8 cellular contexts compared by ENCODE assay signal in the genomic region with DNA sequence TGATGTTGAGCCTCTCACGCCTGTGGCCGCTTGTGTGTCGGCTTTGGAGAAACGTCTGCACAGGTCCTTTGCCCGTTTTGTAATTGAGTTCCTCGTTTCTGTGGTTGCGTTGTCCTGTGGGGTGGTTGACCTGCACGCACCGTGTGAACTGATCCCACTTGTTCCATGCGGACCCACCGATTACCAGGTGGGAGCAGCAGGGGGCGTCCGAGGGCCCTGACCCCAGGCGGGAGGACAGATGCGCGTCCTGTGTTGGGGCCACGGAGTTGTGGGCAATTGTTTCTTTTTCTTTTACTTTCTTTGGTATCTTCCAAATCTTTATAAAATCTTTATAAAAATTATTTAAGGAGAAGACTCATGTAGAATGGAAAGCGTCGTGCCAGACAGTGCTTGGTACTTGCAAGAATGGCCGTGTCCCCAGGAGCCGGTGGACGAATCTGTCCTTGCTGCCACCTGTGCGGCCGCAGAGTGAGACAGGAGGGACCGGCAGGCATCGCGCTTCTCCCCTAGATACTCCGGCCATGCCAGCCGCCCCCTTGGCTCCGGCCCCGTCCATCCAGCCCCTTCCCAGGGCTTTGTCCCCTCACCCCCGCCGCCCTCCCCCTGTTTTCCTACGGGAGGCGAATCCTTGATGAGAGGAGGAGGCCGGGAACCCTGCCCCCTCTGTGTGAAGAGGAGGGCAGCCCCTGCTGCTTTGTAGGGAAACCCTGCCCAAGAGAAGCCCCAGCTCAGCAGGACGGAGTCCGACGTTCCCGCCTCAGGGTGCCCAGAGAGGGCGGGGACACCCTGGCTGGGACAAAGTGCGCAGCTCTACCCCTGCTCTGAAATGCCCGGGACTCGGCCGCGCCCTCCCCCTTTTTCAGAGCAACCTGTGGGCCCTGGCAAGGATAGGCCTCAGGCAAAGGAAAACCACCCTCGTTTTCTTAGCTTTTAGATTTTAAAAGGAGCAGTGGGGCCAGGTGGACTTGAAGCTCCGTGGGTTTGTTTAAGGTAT. TPM values are rescaled to one million over a fixed set of nuclear protein-coding genes. Genes with fewer than 3 reads are reported as not detected.
DNase-seq lines count a peak whose midpoint lies in the region; ATAC-seq and FAIRE-seq lines count a peak whose summit lies in the region.

No MANE protein-coding gene starts in this region.

- H3K27me3 ChIP-seq in small intestine (ENCODE audit: control insufficient read depth in 2 of 2, insufficient read depth in 2 of 2, low read length in 2 of 2) = no peaks in the 10 kb centered on the region

- H3K4me3 ChIP-seq in small intestine (ENCODE audit: low read depth in 1 of 2, low read length in 2 of 2) = peak overlapping the region in 1 of 2 donors; percentile 12

- peak overlapping the region; percentile 47 to 88 for H3K27ac ChIP-seq in small intestine (ENCODE audit: low read depth in 1 of 2, low read length in 1 of 2)

- peaks cover 0 to 7% of the 10 kb centered on the region in 2 donors for H3K4me1 ChIP-seq in small intestine (ENCODE audit: control insufficient read depth in 2 of 2, insufficient read depth in 1 of 2, low read depth in 1 of 2, low read length in 1 of 2)

- peaks cover 3% of the 10 kb centered on the region for H3K9me3 ChIP-seq in small intestine (ENCODE audit: control insufficient read depth, low read depth)

- no peak for ATAC-seq in GM18868 (IDR thresholded peaks at IDR 0.05; ENCODE audit: unreplicated experiment)
- no peak for ATAC-seq in HG02981 (IDR thresholded peaks at IDR 0.05; ENCODE audit: unreplicated experiment)

- H3K36me3 ChIP-seq in small intestine (ENCODE audit: control insufficient read depth in 2 of 2, insufficient read depth in 2 of 2, low read length in 2 of 2) = peaks cover 0 to 6% of the 10 kb centered on the region in 2 donors

- DNase-seq in AG08395 (ENCODE audit: low spot score) (peak; percentile 32), LoVo (ENCODE audit: low spot score) (peak; percentile 24), globus pallidus (ENCODE audit: low spot score) (peak; percentile 74), small intestine (peak; percentile 95), HTR-8/SVneo (ENCODE audit: insufficient read length, low spot score) (no peak)
- DNase-seq in activated T-cell treated with anti-CD3 and anti-CD28 coated beads, Interleukin-2, amount 50 U/mL, for 48 hours = peak; percentile 71 to 75

- FAIRE-seq in small intestine (lab: Jason Lieb, UNC) (no peak), HTR-8/SVneo (lab: Jason Lieb, UNC) (no peak)

- 33 to 61% (median 51%) methylated on average over 48 of the region's 48 CpGs for WGBS in small intestine, 3 donors

RNA-seq across cellular contexts. Expression of a gene that starts 41.7 kb away (rescaled TPM):
- 100 to 1,000 TPM in 2 of 3 donors, 10 to 100 TPM in 1; 44.2 to 252 (median 206) TPM for polyA plus RNA-seq in small intestine
